Comparison of ENCODE assay signal across 18 cellular contexts in genomic region chr11:121281609-121282164, GRCh38.
"Had no signal": no experiment of that assay in that cellular context is flagged by ENCODE, and none has a peak within 500 bp of the region (broad histone marks: within the 10 kb centered on the region; RNA-seq: fewer than 3 reads in every experiment).

No MANE protein-coding gene starts in this region.

- H3K4me3 ChIP-seq: body of pancreas, colonic mucosa, neural progenitor cell, tibial artery, uterus had no signal

- H3K27ac ChIP-seq: body of pancreas, colonic mucosa, neural progenitor cell, tibial artery, uterus had no signal

- H3K27me3 ChIP-seq: body of pancreas, colonic mucosa, neural progenitor cell, uterus had no signal

- H3K9me3 ChIP-seq: colonic mucosa, uterus had no signal

- H3K9me3 Mint-ChIP-seq: central memory CD8-positive, alpha-beta T cell had no signal

- H3K4me1 Mint-ChIP-seq: central memory CD8-positive, alpha-beta T cell; immature natural killer cell; neural progenitor cell had no signal

- H3K36me3 ChIP-seq: colonic mucosa, neural progenitor cell, tibial artery, uterus had no signal

- ATAC-seq: activated CD8-positive, alpha-beta T cell treated with anti-CD3 and anti-CD28 coated beads for 36 hours; activated T-cell treated with anti-CD3 and anti-CD28 coated beads, Interleukin-2, amount 50 U/mL, for 4 hours; body of pancreas; left ventricle myocardium superior; naive thymus-derived CD4-positive, alpha-beta T cell had no signal

- H3K27ac Mint-ChIP-seq: activated CD8-positive, alpha-beta T cell treated with anti-CD3 and anti-CD28 coated beads for 36 hours; activated naive CD4-positive, alpha-beta T cell treated with anti-CD3 and anti-CD28 coated beads for 36 hours; immature natural killer cell; naive thymus-derived CD4-positive, alpha-beta T cell; neural progenitor cell; progenitor cell of endocrine pancreas had no signal

- H3K4me3 Mint-ChIP-seq: activated CD8-positive, alpha-beta T cell treated with anti-CD3 and anti-CD28 coated beads for 36 hours; activated naive CD4-positive, alpha-beta T cell treated with anti-CD3 and anti-CD28 coated beads for 36 hours; activated T-cell treated with anti-CD3 and anti-CD28 coated beads, Interleukin-2, amount 50 U/mL, for 4 hours; central memory CD8-positive, alpha-beta T cell; immature natural killer cell; naive thymus-derived CD4-positive, alpha-beta T cell; neural progenitor cell had no signal

- DNase-seq: activated CD4-positive, alpha-beta T cell treated with anti-CD3 and anti-CD28 coated beads for 48 hours; activated CD4-positive, CD25-positive, alpha-beta regulatory T cell; activated CD8-positive, alpha-beta T cell treated with anti-CD3 and anti-CD28 coated beads for 36 hours; activated naive CD4-positive, alpha-beta T cell treated with anti-CD3 and anti-CD28 coated beads for 36 hours; activated T-cell treated with anti-CD3 and anti-CD28 coated beads, Interleukin-2, amount 50 U/mL, for 4 hours; body of pancreas; colonic mucosa; immature natural killer cell; left ventricle myocardium superior; mesenchymal stem cell; naive thymus-derived CD4-positive, alpha-beta T cell; stimulated activated CD4-positive, alpha-beta T cell treated with anti-CD3 and anti-CD28 coated beads, Interleukin-2, amount 100 ng/mL, for 24 hours; stimulated activated naive CD4-positive, alpha-beta T cell treated with Interleukin-2 at 50 U/mL for 16 hours; tibial artery; uterus had no signal

- H3K4me1 ChIP-seq: body of pancreas, colonic mucosa, neural progenitor cell, tibial artery, uterus had no signal
